Comparison of ENCODE assay signal across 8 cellular contexts in genomic region chr19:33905473-33905936, GRCh38.
DNase-seq lines count a peak whose midpoint lies in the region; ATAC-seq and TF ChIP-seq lines count a peak whose summit lies in the region.

No MANE protein-coding gene starts in this region.

- H3K27me3 ChIP-seq in Peyer's patch: peaks cover 0 to 5% of the 10 kb centered on the region in 2 donors

- peaks cover 8% of the 10 kb centered on the region for H3K4me1 Mint-ChIP-seq in nephron

- H3K9me3 ChIP-seq in Peyer's patch: peaks cover 0 to 8% (median 0%) of the 10 kb centered on the region in 4 donors

- TF ChIP-seq POLR2A in Peyer's patch (IDR thresholded peaks at IDR 0.05): no peak

- peak overlapping the region; percentile 31 to 72 (median 52) for H3K27ac ChIP-seq in Peyer's patch

- H3K27me3 Mint-ChIP-seq in nephron (ENCODE audit: low read depth): peaks cover 47% of the 10 kb centered on the region

- peak overlapping the region; percentile 81 to 88 (median 87) for H3K4me3 Mint-ChIP-seq in nephron

- peak overlapping the region; percentile 62 to 90 (median 63) for H3K27ac Mint-ChIP-seq in nephron

- no peaks in the 10 kb centered on the region for H3K36me3 Mint-ChIP-seq in nephron (ENCODE audit: low read depth)

- H3K36me3 ChIP-seq in Peyer's patch: no peaks in the 10 kb centered on the region

- DNase-seq in AG09309 (ENCODE audit: low read depth): no peak
- no peak for DNase-seq in Peyer's patch
- no peak for DNase-seq in fibroblast of the aortic adventitia (ENCODE audit: low read depth)
- DNase-seq in A172 (ENCODE audit: low spot score): no peak
- no peak for DNase-seq in NCI-H2029 treated with DMSO at 0.1 percent for 48 hours (lab: John Stamatoyannopoulos, UW)
- no peak for DNase-seq in NCI-H1105 treated with DMSO at 0.1 percent for 48 hours (lab: John Stamatoyannopoulos, UW)

- H3K4me3 ChIP-seq in AG09309 (ENCODE audit: control insufficient read depth, low read depth, low read length) (peak overlapping the region; percentile 17), Peyer's patch (peak overlapping the region; percentile 28 to 57 (median 50)), fibroblast of the aortic adventitia (ENCODE audit: low read depth, low read length) (peak overlapping the region; percentile 44)

- peaks cover 4% of the 10 kb centered on the region for H3K9me3 Mint-ChIP-seq in nephron

- peaks cover 0 to 18% (median 8%) of the 10 kb centered on the region in 4 donors for H3K4me1 ChIP-seq in Peyer's patch

- no peak for TF ChIP-seq CTCF in AG09309 (IDR thresholded peaks at IDR 0.05; ENCODE audit: control insufficient read depth, insufficient read depth, low read depth, low read length, missing control alignments)
- no peak for TF ChIP-seq CTCF in Peyer's patch (IDR thresholded peaks at IDR 0.05)
- TF ChIP-seq CTCF in fibroblast of the aortic adventitia (IDR thresholded peaks at IDR 0.05; ENCODE audit: insufficient read depth, low read length): no peak
- no peak for TF ChIP-seq CTCF in nephron (IDR thresholded peaks at IDR 0.05; ENCODE audit: unreplicated experiment in 3 of 3)

- no peak for ATAC-seq in GM18502 (IDR thresholded peaks at IDR 0.05; ENCODE audit: poor library complexity, unreplicated experiment)
